Comparison of ENCODE assay signal across 7 cellular contexts in the genomic region with DNA sequence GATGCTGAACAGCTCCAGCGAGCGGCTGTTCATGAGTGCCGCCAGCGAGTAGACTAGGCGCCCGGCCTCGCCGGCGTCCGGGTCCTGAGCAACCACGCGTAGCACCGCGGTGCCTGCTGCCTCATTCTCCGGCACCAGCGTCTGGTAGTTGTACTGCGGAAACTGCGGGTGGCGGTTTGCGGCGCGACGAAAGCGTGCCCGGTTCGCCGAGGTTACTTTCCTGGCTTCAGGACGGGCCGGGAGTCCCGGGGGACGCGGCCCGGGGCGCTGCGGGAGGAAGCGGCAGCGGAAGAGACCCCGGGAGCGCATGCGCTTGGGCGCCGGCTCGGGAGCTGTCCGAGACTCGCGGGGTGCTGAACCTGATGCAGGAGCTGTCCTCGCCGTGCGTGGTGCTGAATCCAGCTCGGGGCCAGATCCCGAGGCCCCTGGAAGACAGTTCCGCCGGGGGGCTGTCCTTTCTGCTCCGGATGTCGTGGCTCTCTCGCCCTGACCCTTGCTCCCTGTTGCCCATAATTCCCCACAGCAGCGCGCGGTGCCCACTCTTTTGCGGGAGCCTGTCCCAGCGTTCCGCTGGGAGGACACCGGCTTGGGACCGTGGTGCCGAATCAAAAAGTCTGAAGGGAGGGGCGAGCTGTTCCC.
DNase-seq lines count a peak whose midpoint lies in the region; TF ChIP-seq lines count a peak whose summit lies in the region.

No MANE protein-coding gene starts in this region.

- peak; percentile 57 to 66 for DNase-seq in cardiac fibroblast (ENCODE audit: low read depth in 2 of 2)
- DNase-seq in islet precursor cell = peak; percentile 90
- DNase-seq in stimulated activated CD4-positive, alpha-beta T cell treated with anti-CD3 and anti-CD28 coated beads, Interleukin-1b, Interleukin-23, amount 100 ng/mL, for 4 hours (ENCODE audit: low read depth in 2 of 2) = peak; percentile 66 to 69
- no peak for DNase-seq in NCI-H128 (lab: John Stamatoyannopoulos, UW; ENCODE audit: unreplicated experiment)
- no peak for DNase-seq in NCI-H510A (lab: John Stamatoyannopoulos, UW)

- POLR2A ChIA-PET in HEK293 (lab: Yijun Ruan, JAX) = interaction anchor here (3.4 kb wide), 1 partner anchor 26 kb away, joined by 13 read pairs; a partner anchor contains a TSS

- no peaks in the 10 kb centered on the region for H3K9me3 ChIP-seq in HEK293 (ENCODE audit: control insufficient read depth, insufficient read depth, low read depth, low read length)

- TF ChIP-seq CTCF in HEK293 (tag by site-specific recombination; IDR thresholded peaks at IDR 0.05) (no peak), WI38 (IDR thresholded peaks at IDR 0.05; ENCODE audit: low read depth, low read length) (no peak), cardiac fibroblast (IDR thresholded peaks at IDR 0.05; ENCODE audit: low read depth, low read length) (no peak)

- no peaks in the 10 kb centered on the region for H3K36me3 ChIP-seq in HEK293 (ENCODE audit: control insufficient read depth in 2 of 2, insufficient read depth in 1 of 2, low read length in 2 of 2)

- CTCF ChIA-PET in HEK293 (lab: Yijun Ruan, JAX) = interaction anchor here (0.6 to 0.9 kb wide), 3 partner anchors 26 to 330 kb away, joined by 3 to 4 read pairs (median 3); no protein-coding TSS in a partner anchor

- no peak overlapping the region for H3K27ac ChIP-seq in HEK293 (ENCODE audit: extremely low read depth, low read depth, low read length)

- H3K4me3 ChIP-seq in HEK293 (ENCODE audit: low read depth, low read length) (peak overlapping the region; percentile 36), WI38 (ENCODE audit: low read depth, low read length) (peak overlapping the region; percentile 40), cardiac fibroblast (replicated peaks in 1 of 2; ENCODE audit: low read depth in 2 of 2, low read length in 2 of 2) (peak overlapping the region; percentile 49 to 53)

- H3K4me1 ChIP-seq in HEK293 (ENCODE audit: control insufficient read depth, insufficient read depth, low read length) = no peaks in the 10 kb centered on the region

TF ChIP-seq in HEK293, 187 proteins besides CTCF, POLR2A, EP300 and RAD21 (continues in another document):
- TF ChIP-seq, protein P1, sequence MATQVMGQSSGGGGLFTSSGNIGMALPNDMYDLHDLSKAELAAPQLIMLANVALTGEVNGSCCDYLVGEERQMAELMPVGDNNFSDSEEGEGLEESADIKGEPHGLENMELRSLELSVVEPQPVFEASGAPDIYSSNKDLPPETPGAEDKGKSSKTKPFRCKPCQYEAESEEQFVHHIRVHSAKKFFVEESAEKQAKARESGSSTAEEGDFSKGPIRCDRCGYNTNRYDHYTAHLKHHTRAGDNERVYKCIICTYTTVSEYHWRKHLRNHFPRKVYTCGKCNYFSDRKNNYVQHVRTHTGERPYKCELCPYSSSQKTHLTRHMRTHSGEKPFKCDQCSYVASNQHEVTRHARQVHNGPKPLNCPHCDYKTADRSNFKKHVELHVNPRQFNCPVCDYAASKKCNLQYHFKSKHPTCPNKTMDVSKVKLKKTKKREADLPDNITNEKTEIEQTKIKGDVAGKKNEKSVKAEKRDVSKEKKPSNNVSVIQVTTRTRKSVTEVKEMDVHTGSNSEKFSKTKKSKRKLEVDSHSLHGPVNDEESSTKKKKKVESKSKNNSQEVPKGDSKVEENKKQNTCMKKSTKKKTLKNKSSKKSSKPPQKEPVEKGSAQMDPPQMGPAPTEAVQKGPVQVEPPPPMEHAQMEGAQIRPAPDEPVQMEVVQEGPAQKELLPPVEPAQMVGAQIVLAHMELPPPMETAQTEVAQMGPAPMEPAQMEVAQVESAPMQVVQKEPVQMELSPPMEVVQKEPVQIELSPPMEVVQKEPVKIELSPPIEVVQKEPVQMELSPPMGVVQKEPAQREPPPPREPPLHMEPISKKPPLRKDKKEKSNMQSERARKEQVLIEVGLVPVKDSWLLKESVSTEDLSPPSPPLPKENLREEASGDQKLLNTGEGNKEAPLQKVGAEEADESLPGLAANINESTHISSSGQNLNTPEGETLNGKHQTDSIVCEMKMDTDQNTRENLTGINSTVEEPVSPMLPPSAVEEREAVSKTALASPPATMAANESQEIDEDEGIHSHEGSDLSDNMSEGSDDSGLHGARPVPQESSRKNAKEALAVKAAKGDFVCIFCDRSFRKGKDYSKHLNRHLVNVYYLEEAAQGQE (tag by site-specific recombination; IDR thresholded peaks at IDR 0.05) = peak; percentile 100
- TF ChIP-seq ZNF146 (tag by site-specific recombination; IDR thresholded peaks at IDR 0.05) = no peak
- TF ChIP-seq, protein P2, sequence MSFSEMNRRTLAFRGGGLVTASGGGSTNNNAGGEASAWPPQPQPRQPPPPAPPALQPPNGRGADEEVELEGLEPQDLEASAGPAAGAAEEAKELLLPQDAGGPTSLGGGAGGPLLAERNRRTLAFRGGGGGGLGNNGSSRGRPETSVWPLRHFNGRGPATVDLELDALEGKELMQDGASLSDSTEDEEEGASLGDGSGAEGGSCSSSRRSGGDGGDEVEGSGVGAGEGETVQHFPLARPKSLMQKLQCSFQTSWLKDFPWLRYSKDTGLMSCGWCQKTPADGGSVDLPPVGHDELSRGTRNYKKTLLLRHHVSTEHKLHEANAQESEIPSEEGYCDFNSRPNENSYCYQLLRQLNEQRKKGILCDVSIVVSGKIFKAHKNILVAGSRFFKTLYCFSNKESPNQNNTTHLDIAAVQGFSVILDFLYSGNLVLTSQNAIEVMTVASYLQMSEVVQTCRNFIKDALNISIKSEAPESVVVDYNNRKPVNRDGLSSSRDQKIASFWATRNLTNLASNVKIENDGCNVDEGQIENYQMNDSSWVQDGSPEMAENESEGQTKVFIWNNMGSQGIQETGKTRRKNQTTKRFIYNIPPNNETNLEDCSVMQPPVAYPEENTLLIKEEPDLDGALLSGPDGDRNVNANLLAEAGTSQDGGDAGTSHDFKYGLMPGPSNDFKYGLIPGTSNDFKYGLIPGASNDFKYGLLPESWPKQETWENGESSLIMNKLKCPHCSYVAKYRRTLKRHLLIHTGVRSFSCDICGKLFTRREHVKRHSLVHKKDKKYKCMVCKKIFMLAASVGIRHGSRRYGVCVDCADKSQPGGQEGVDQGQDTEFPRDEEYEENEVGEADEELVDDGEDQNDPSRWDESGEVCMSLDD (tag by site-specific recombination; IDR thresholded peaks at IDR 0.05) = peak; percentile 49; the same call in 1 of the 2 replicates
- peak; percentile 37; the same call in 1 of the 2 replicates for TF ChIP-seq ZEB2 (tag by site-specific recombination; IDR thresholded peaks at IDR 0.05)
- TF ChIP-seq ZNF423 (tag by site-specific recombination; IDR thresholded peaks at IDR 0.05) = no peak
- TF ChIP-seq, protein P3, sequence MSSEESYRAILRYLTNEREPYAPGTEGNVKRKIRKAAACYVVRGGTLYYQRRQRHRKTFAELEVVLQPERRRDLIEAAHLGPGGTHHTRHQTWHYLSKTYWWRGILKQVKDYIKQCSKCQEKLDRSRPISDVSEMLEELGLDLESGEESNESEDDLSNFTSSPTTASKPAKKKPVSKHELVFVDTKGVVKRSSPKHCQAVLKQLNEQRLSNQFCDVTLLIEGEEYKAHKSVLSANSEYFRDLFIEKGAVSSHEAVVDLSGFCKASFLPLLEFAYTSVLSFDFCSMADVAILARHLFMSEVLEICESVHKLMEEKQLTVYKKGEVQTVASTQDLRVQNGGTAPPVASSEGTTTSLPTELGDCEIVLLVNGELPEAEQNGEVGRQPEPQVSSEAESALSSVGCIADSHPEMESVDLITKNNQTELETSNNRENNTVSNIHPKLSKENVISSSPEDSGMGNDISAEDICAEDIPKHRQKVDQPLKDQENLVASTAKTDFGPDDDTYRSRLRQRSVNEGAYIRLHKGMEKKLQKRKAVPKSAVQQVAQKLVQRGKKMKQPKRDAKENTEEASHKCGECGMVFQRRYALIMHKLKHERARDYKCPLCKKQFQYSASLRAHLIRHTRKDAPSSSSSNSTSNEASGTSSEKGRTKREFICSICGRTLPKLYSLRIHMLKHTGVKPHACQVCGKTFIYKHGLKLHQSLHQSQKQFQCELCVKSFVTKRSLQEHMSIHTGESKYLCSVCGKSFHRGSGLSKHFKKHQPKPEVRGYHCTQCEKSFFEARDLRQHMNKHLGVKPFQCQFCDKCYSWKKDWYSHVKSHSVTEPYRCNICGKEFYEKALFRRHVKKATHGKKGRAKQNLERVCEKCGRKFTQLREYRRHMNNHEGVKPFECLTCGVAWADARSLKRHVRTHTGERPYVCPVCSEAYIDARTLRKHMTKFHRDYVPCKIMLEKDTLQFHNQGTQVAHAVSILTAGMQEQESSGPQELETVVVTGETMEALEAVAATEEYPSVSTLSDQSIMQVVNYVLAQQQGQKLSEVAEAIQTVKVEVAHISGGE (tag by site-specific recombination; conservative IDR thresholded peaks at IDR 0.05; ENCODE audit: low read depth) = 0 out of 2 replicates have a peak, but pooled peaks have one; percentile 31
- TF ChIP-seq ZBTB17 (tag by site-specific recombination; IDR thresholded peaks at IDR 0.05) = 0 out of 2 replicates have a peak, but pooled peaks have one; percentile 20
- TF ChIP-seq, protein P4, sequence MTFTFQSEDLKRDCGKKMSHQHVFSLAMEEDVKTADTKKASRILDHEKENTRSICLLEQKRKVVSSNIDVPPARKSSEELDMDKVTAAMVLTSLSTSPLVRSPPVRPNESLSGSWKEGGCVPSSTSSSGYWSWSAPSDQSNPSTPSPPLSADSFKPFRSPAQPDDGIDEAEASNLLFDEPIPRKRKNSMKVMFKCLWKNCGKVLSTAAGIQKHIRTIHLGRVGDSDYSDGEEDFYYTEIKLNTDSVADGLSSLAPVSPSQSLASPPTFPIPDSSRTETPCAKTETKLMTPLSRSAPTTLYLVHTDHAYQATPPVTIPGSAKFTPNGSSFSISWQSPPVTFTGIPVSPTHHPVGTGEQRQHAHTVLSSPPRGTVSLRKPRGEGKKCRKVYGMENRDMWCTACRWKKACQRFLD (tag by site-specific recombination; IDR thresholded peaks at IDR 0.05) = 0 out of 2 replicates have a peak, but pooled peaks have one; percentile 55
- peak; percentile 29; the same call in 1 of the 2 replicates for TF ChIP-seq KLF10 (tag by site-specific recombination; IDR thresholded peaks at IDR 0.05)
- 0 out of 2 replicates have a peak, but pooled peaks have one; percentile 21 for TF ChIP-seq WT1 (tag by site-specific recombination; IDR thresholded peaks at IDR 0.05)
- TF ChIP-seq ZNF433 (tag by site-specific recombination; IDR thresholded peaks at IDR 0.05; ENCODE audit: low read depth) = no peak
- TF ChIP-seq ZFP69B (tag by site-specific recombination; IDR thresholded peaks at IDR 0.05) = 0 out of 2 replicates have a peak, but pooled peaks have one; percentile 47
- no peak for TF ChIP-seq ZNF621 (tag by site-specific recombination; IDR thresholded peaks at IDR 0.05)

Comparison
In these comparisons a context has a peak if more than half of its experiments do, and no peak if none do; other contexts are left out.
1. DNase-seq: peak in cardiac fibroblast (2 of 2), islet precursor cell (single experiment) and stimulated activated CD4-positive, alpha-beta T cell treated with anti-CD3 and anti-CD28 coated beads, Interleukin-1b, Interleukin-23, amount 100 ng/mL, for 4 hours (2 of 2); none in NCI-H128 (single experiment) and NCI-H510A (single experiment).
2. Peak in every context shown above with its lines, with median percentiles within 50 percentile points of each other: H3K4me3 ChIP-seq.